Comparison of ENCODE assay signal across 20 cellular contexts in the genomic region with DNA sequence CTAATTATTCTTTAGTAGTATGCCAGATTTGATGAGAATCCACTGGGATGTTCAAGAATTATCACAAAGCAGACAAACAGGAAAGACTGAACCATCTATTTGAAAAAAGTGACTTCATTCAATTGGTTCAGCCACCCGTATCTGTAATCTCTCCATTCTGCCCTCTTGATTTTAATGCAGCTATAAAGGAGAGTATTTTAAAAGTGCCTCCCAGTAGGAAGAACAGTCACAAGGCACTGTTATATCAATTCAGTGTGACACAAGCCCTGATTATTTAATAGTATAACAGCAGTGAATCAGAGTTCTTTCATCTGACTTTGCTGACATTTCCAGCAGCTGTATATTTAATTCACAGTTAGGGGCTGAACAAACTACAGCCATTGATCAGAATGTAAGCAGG.
DNase-seq lines count a peak whose midpoint lies in the region; ATAC-seq and TF ChIP-seq lines count a peak whose summit lies in the region.
"Had no signal": no experiment of that assay in that cellular context is flagged by ENCODE, and none has a peak within 500 bp of the region (broad histone marks: within the 10 kb centered on the region; RNA-seq: fewer than 3 reads in every experiment).

No MANE protein-coding gene starts in this region.

- no peaks in the 10 kb centered on the region for H3K36me3 Mint-ChIP-seq in neural progenitor cell

- no peaks in the 10 kb centered on the region for H3K36me3 ChIP-seq in neural progenitor cell

- H3K4me1 Mint-ChIP-seq in neural progenitor cell, result peaks cover 24% of the 10 kb centered on the region
- H3K4me1 Mint-ChIP-seq: B cell had no signal

- peak overlapping the region; percentile 5 for H3K4me2 ChIP-seq in neural progenitor cell
- H3K4me2 ChIP-seq: SK-N-SH had no signal

- H3F3A ChIP-seq in neural progenitor cell (ENCODE audit: low read depth), result no peaks in the 10 kb centered on the region

- no peaks in the 10 kb centered on the region for H4K20me1 ChIP-seq in neural progenitor cell (ENCODE audit: low read depth)

- peak in 2 of 3 experiments; percentile 24 to 64 for DNase-seq in NCI-H1417 (lab: John Stamatoyannopoulos, UW)
- no peak for DNase-seq in NCI-H1417 treated with DMSO at 0.1 percent for 48 hours (lab: John Stamatoyannopoulos, UW)
- peak in 2 of 61 donors; percentile 30 to 32 for DNase-seq in caudate nucleus (lab: John Stamatoyannopoulos, UW)
- no peak for DNase-seq in neural progenitor cell (ENCODE audit: low spot score)
- no peak for DNase-seq in foreskin fibroblast
- DNase-seq in LoVo (ENCODE audit: low spot score), result no peak
- DNase-seq: 8988T, COR-L47, DMS 273 treated with DMSO at 0.1 percent for 48 hours, GDM1, GOT3, NCI-H1105, NCI-H1694 treated with DMSO at 0.1 percent for 48 hours, NCI-H510A, SHP77, SK-N-SH had no signal

- no peak overlapping the region for H3K9ac ChIP-seq in neural progenitor cell
- H3K9ac ChIP-seq: SK-N-SH had no signal

- no peak overlapping the region for H2AFZ ChIP-seq in neural progenitor cell (replicated peaks)

- no peaks in the 10 kb centered on the region for H3K27me3 Mint-ChIP-seq in neural progenitor cell (ENCODE audit: insufficient read depth, low read depth)

- no peak for ATAC-seq in HG03354 (IDR thresholded peaks at IDR 0.05; ENCODE audit: poor library complexity, severe bottlenecking, unreplicated experiment)
- no peak for ATAC-seq in GM18502 (IDR thresholded peaks at IDR 0.05; ENCODE audit: poor library complexity, unreplicated experiment)
- ATAC-seq: HCT116 had no signal

- no peaks in the 10 kb centered on the region for H3K79me2 ChIP-seq in neural progenitor cell (ENCODE audit: low read depth)

- no peaks in the 10 kb centered on the region for H3K9me3 Mint-ChIP-seq in neural progenitor cell

- no peak for TF ChIP-seq CTCF in neural progenitor cell (IDR thresholded peaks at IDR 0.05)
- no peak for TF ChIP-seq CTCF in foreskin fibroblast (IDR thresholded peaks at IDR 0.05; ENCODE audit: low read depth, low read length)

- H3K9me3 ChIP-seq in neural progenitor cell (ENCODE audit: low read depth), result no peaks in the 10 kb centered on the region
- H3K9me3 ChIP-seq: SK-N-SH had no signal

- H3K27me3 ChIP-seq in neural progenitor cell, result no peaks in the 10 kb centered on the region

- no peak overlapping the region for H3K4me3 Mint-ChIP-seq in neural progenitor cell
- H3K4me3 Mint-ChIP-seq: B cell had no signal

- H3K27ac Mint-ChIP-seq in neural progenitor cell, result no peak overlapping the region
- H3K27ac Mint-ChIP-seq: B cell had no signal

- peaks cover 4% of the 10 kb centered on the region for H3K4me1 ChIP-seq in neural progenitor cell

- H3K4me3 ChIP-seq in neural progenitor cell (no peak overlapping the region), foreskin fibroblast (ENCODE audit: low read depth in 1 of 2, low read length in 2 of 2) (no peak overlapping the region)

- H3K27ac ChIP-seq in caudate nucleus (ENCODE audit: low read depth, low read length), result peak overlapping the region; percentile 31
- H3K27ac ChIP-seq in neural progenitor cell, result no peak overlapping the region

Comparison
In these comparisons a context has a peak if more than half of its experiments do, and no peak if none do; other contexts are left out.
1. DNase-seq: peak in NCI-H1417 (2 of 3); none in NCI-H1417 treated with DMSO at 0.1 percent for 48 hours (single experiment), neural progenitor cell (single experiment), foreskin fibroblast (0 of 2) and LoVo (single experiment).